In the genomic region with DNA sequence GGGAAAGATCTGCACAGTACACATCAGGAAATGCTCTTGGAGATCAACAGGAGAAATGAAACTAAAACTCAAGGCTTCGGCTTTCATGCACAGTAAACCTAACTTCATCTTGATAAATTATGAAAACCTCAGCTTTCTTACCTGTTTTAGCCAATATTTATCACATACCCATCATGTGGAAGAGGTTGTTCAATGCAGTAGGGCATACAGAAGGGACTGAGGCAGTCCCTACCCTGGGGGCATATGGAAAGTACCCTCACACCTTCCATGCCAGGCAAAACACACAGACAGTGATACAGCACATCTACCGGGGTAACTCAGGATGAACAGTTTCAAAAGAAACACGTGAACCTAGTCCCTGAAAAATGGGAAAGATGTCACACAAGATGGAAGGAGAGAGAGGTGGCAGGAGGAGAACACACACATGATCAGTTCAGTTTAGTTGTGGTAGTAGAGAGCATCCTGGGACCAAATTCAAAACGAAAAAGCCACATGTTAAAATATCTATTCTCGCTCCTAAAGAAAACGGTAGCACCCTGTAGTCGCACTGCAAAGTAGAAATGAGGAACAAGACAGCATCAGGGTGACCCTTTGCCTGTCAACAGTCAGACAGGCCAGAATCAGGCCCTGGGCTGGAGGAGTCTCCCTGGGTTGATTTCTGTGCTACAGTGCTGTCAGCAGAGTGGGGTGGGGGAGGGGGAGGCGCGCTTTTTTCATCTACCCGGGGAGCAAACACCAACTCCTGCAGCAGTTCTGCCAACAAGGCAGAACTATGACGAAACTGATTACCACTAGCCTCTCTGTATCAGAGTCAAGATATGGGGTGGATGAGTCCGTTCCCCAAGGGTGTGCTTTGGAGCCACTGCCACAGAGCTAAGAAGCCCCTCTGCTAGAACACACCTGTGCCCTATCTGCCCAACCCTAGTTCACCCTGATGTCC, we compare ENCODE assay signal across 8 cellular contexts. TPM values are rescaled to one million over a fixed set of nuclear protein-coding genes. Genes with fewer than 3 reads are reported as not detected.
A peak's percentile ranks its signal among the peaks of the same experiment; 100 is the strongest.
DNase-seq lines count a peak whose midpoint lies in the region; ATAC-seq, FAIRE-seq and TF ChIP-seq lines count a peak whose summit lies in the region.

No MANE protein-coding gene starts in this region.

- H3K27me3 Mint-ChIP-seq in immature natural killer cell (ENCODE audit: low read depth in 3 of 3): peaks cover 14 to 20% (median 14%) of the 10 kb centered on the region in 3 donors

- no peaks in the 10 kb centered on the region for H3K9me3 ChIP-seq in ascending aorta

- ATAC-seq in HG02852 (IDR thresholded peaks at IDR 0.05; ENCODE audit: unreplicated experiment): no peak

- H3K36me3 ChIP-seq in ascending aorta: peaks cover 0 to 4% of the 10 kb centered on the region in 2 donors

- H3K4me3 ChIP-seq in ascending aorta: peak overlapping the region; percentile 66 to 99

- no peaks in the 10 kb centered on the region for H3K9me3 Mint-ChIP-seq in immature natural killer cell

- DNase-seq in activated gamma-delta T cell treated with Interleukin-2 at 50 U/mL for 16 hours (peak; percentile 22), activated gamma-delta T cell (lab: John Stamatoyannopoulos, UW) (no peak), RCC 7860 (ENCODE audit: low spot score) (peak; percentile 18), ascending aorta (ENCODE audit: low spot score in 2 of 2) (no peak), immature natural killer cell (peak; percentile 56 to 69 (median 64)), NCI-H1694 treated with DMSO at 0.1 percent for 48 hours (lab: John Stamatoyannopoulos, UW) (no peak)
- peak; percentile 43 for DNase-seq in stimulated activated CD4-positive, alpha-beta T cell treated with anti-CD3 and anti-CD28 coated beads, Interleukin-1b, Interleukin-23, amount 100 ng/mL, for 48 hours

- no peaks in the 10 kb centered on the region for H3K27me3 ChIP-seq in ascending aorta

- FAIRE-seq in RCC 7860 (lab: Jason Lieb, UNC): no peak

- H3K36me3 Mint-ChIP-seq in immature natural killer cell: peaks cover 6 to 11% (median 9%) of the 10 kb centered on the region in 3 donors

- peaks cover 0 to 22% of the 10 kb centered on the region in 2 donors for H3K4me1 ChIP-seq in ascending aorta

- H3K27ac Mint-ChIP-seq in immature natural killer cell: peak overlapping the region; percentile 92 to 100 (median 96)

- intact Hi-C loops in ascending aorta (cut with DNase I): loop anchor here (2.0 to 5.0 kb wide), 2 partner anchors 251 to 287 kb away; a partner anchor contains a TSS

- no peak for TF ChIP-seq CTCF in ascending aorta (IDR thresholded peaks at IDR 0.05)

- H3K4me3 Mint-ChIP-seq in immature natural killer cell: peak overlapping the region; percentile 88 to 94 (median 92)

- H3K27ac ChIP-seq in ascending aorta: no peak overlapping the region

- H3K4me1 Mint-ChIP-seq in immature natural killer cell: peaks cover 65 to 72% of the 10 kb centered on the region in 2 donors

RNA-seq across cellular contexts. Expression of a gene that starts 1.3 kb away (rescaled TPM):
- total RNA-seq in ascending aorta: 36.2 TPM
- polyA plus RNA-seq in immature natural killer cell: 10 to 100 TPM in 1 of 3 donors, 1 to 10 TPM in 2; 4.3 to 11.5 (median 5.2) TPM

RNA-seq across cellular contexts. Expression of a gene that starts 2.1 kb away (rescaled TPM):
- 14.7 TPM for total RNA-seq in ascending aorta
- 10 to 100 TPM; 64.7 to 85.1 (median 77.9) TPM for polyA plus RNA-seq in immature natural killer cell

RNA-seq across cellular contexts. Expression of a gene that starts 17.3 kb away (rescaled TPM):
- 58.5 TPM for total RNA-seq in ascending aorta
- 10 to 100 TPM; 67.8 to 75.5 (median 71.0) TPM for polyA plus RNA-seq in immature natural killer cell

RNA-seq across cellular contexts. Expression of a gene that starts 48.8 kb away (rescaled TPM):
- total RNA-seq in ascending aorta: 81.5 TPM
- 100 to 1,000 TPM; 106 to 176 (median 142) TPM for polyA plus RNA-seq in immature natural killer cell

RNA-seq across cellular contexts. Expression of a gene that starts 49.5 kb away (rescaled TPM):
- not detected for total RNA-seq in ascending aorta
- polyA plus RNA-seq in immature natural killer cell: 1 to 10 TPM in 2 of 3 donors, not detected in 1; 3.1 to 3.5 TPM

Comparison
In these comparisons a context has a peak if more than half of its experiments do, and no peak if none do; other contexts are left out.
1. DNase-seq: peak in activated gamma-delta T cell treated with Interleukin-2 at 50 U/mL for 16 hours (single experiment), RCC 7860 (single experiment), immature natural killer cell (3 of 3) and stimulated activated CD4-positive, alpha-beta T cell treated with anti-CD3 and anti-CD28 coated beads, Interleukin-1b, Interleukin-23, amount 100 ng/mL, for 48 hours (single experiment); none in activated gamma-delta T cell (single experiment), ascending aorta (0 of 2) and NCI-H1694 treated with DMSO at 0.1 percent for 48 hours (single experiment).